Comparison of ENCODE assay signal across 9 cellular contexts in the genomic region with DNA sequence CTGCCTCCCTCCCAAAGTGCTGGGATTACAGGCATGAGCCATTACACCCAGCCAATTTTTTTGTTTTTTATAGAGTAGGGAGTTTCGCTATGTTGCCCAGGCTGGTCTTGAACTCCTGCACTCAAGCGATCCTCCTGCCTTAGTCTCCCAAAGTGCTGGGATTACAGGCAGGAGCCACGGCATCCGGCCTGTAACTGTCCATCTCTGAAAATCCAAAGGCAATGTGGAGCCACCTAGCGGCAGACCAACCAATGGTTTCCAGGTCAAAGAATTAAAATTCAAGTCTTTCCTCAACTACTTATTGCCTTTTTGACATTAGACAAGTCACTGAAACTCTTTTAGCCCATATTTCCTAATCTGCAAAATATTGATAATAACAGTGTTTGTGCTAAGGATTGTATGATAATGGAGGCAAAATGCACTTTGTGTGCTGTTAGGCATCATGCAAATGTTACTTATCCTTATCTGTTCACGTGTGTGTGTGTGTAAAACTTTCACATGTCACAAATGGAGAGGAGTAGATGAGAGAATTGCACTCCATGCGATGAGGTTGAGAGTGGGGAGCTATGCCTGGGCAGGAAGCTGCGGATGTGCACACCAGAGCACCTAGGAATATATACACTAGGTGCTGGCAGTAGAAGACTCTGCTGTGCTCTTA. TPM values are rescaled to one million over a fixed set of nuclear protein-coding genes. Genes with fewer than 3 reads are reported as not detected.
DNase-seq lines count a peak whose midpoint lies in the region; ATAC-seq and TF ChIP-seq lines count a peak whose summit lies in the region.
"Had no signal": no experiment of that assay in that cellular context is flagged by ENCODE, and none has a peak within 500 bp of the region (broad histone marks: within the 10 kb centered on the region; RNA-seq: fewer than 3 reads in every experiment).

No MANE protein-coding gene starts in this region.

- POLR2A ChIA-PET in BJ (lab: Charles Lee): no interaction called here

- no peaks in the 10 kb centered on the region for H3K9me3 ChIP-seq in RWPE2 (ENCODE audit: severe bottlenecking)
- no peaks in the 10 kb centered on the region for H3K9me3 ChIP-seq in mammary epithelial cell (replicated peaks; ENCODE audit: insufficient read depth, low read length)

- H3K27ac ChIP-seq in RWPE2 (ENCODE audit: poor library complexity, severe bottlenecking): peak overlapping the region; percentile 15
- no peak overlapping the region for H3K27ac ChIP-seq in mammary epithelial cell (ENCODE audit: insufficient read depth, low read depth, low read length)

- intact Hi-C loops in mammary epithelial cell (cut with micrococcal nuclease): loop anchor here (1.0 to 5.0 kb wide), 6 partner anchors 42 to 666 kb away; no protein-coding TSS in a partner anchor

- TF ChIP-seq CTCF in BJ (IDR thresholded peaks at IDR 0.05; ENCODE audit: insufficient read depth, low read depth, low read length) (peak; percentile 63), RWPE2 (IDR thresholded peaks at IDR 0.05; ENCODE audit: poor library complexity, severe bottlenecking) (peak; percentile 86), mammary epithelial cell (conservative IDR thresholded peaks at IDR 0.05 in 1 of 2, IDR thresholded peaks at IDR 0.05 in 1 of 2; ENCODE audit: extremely low read depth in 1 of 2, insufficient read depth in 1 of 2, low read depth in 1 of 2, low read length in 2 of 2) (peak; percentile 73 to 84)

- H3K4me1 ChIP-seq in RWPE2 (ENCODE audit: insufficient read depth, poor library complexity, severe bottlenecking) (no peaks in the 10 kb centered on the region), mammary epithelial cell (ENCODE audit: insufficient read depth, low read length) (no peaks in the 10 kb centered on the region)

- H2AFZ ChIP-seq in mammary epithelial cell (ENCODE audit: low read depth, low read length): no peak overlapping the region

- DNase-seq in BJ (ENCODE audit: low read depth) (no peak), RWPE2 (ENCODE audit: low spot score) (no peak), mammary epithelial cell (peak; percentile 42), left lobe of liver (ENCODE audit: low spot score) (peak; percentile 48), NOMO-1 treated with dmso at 0.1 percent for 144 hours (lab: John Stamatoyannopoulos, UW; ENCODE audit: unreplicated experiment) (no peak)
- DNase-seq in stimulated activated naive CD8-positive, alpha-beta T cell treated with anti-CD3 and anti-CD28 coated beads, Interleukin-15, Interleukin-2, amounts not matched to agents 100 U/mL and 50 U/mL, for 24 hours: peak; percentile 55

- BruUV-seq in mammary epithelial cell (replicated peaks; lab: Mats Ljungman, UMichigan): no TSS peak

- dilution Hi-C loops in mammary epithelial cell (cut with HindIII; ENCODE audit: low sequenced_read_pairs): no loop called here

- H3K4me2 ChIP-seq in mammary epithelial cell (ENCODE audit: insufficient read depth, low read depth, low read length): no peak overlapping the region

- H3K4me3 ChIP-seq in BJ (ENCODE audit: low read depth, low read length) (no peak overlapping the region), RWPE2 (ENCODE audit: severe bottlenecking) (no peak overlapping the region), mammary epithelial cell (replicated peaks in 1 of 3; ENCODE audit: insufficient read depth in 1 of 3, low read depth in 2 of 3, low read length in 3 of 3) (no peak overlapping the region)

- no peak overlapping the region for H3K9ac ChIP-seq in mammary epithelial cell (ENCODE audit: insufficient read depth, low read length)

- 67% methylated on average over 5 of the region's 8 CpGs for WGBS in mammary epithelial cell (ENCODE audit: low coverage, missing lambda C conversion rate)

- ATAC-seq in GM18861 (IDR thresholded peaks at IDR 0.05; ENCODE audit: unreplicated experiment) (peak; percentile 70), HG03520 (IDR thresholded peaks at IDR 0.05; ENCODE audit: unreplicated experiment) (peak; percentile 54), RWPE2 (ENCODE audit: low read depth) (peak; percentile 56), left lobe of liver (peak; percentile 78)
- no peak for ATAC-seq in stimulated activated naive CD8-positive, alpha-beta T cell treated with anti-CD3 and anti-CD28 coated beads, Interleukin-15, Interleukin-2, amounts not matched to agents 100 U/mL and 50 U/mL, for 24 hours

- H4K20me1 ChIP-seq in mammary epithelial cell (ENCODE audit: insufficient read depth, low read length): no peaks in the 10 kb centered on the region

- in situ Hi-C loops in mammary epithelial cell (cut with MboI; ENCODE audit: low sequenced_read_pairs in 2 of 2): loop anchor here in 1 of 2 donors (5.0 kb wide), 1 partner anchor 45 kb away; no protein-coding TSS in a partner anchor

- H3K36me3 ChIP-seq in BJ (ENCODE audit: control insufficient read depth, insufficient read depth, low read length) (no peaks in the 10 kb centered on the region; the same call in 1 of the 2 replicates), RWPE2 (ENCODE audit: low read depth) (peaks cover 93% of the 10 kb centered on the region), mammary epithelial cell (ENCODE audit: insufficient read depth, low read length) (no peaks in the 10 kb centered on the region)

- H3K27me3 ChIP-seq in BJ (ENCODE audit: control insufficient read depth, insufficient read depth, low read length): no peaks in the 10 kb centered on the region
- H3K27me3 ChIP-seq in RWPE2 (ENCODE audit: insufficient read depth, poor library complexity, severe bottlenecking): no peaks in the 10 kb centered on the region
- H3K27me3 ChIP-seq in mammary epithelial cell (ENCODE audit: insufficient read depth, low read length): no peaks in the 10 kb centered on the region

- CTCF ChIA-PET in BJ (lab: Yijun Ruan, JAX): interaction anchor here (0.7 to 3.0 kb wide), 15 partner anchors 9 to 257 kb away, joined by 3 to 20 read pairs (median 4); partner anchors contain the start of gene COL8A1
- CTCF ChIA-PET in mammary epithelial cell (lab: Charles Lee; ENCODE audit: low non-redundant PET): interaction anchor here (0.7 kb wide), 1 partner anchor 188 kb away, joined by 6 read pairs; no protein-coding TSS in a partner anchor

- H3K79me2 ChIP-seq in mammary epithelial cell (ENCODE audit: insufficient read depth, low read length): no peaks in the 10 kb centered on the region

RNA-seq across cellular contexts. Expression of gene COL8A1, which starts 48.7 kb away (rescaled TPM):
- 186 and 213 TPM in 2 replicates for polyA plus RNA-seq in BJ (2011; rRNA removed)
- 140 and 208 TPM in 2 replicates for polyA minus RNA-seq in BJ (2011; rRNA and poly(A)+ RNA removed)
- 10 to 100 TPM; 11.9 to 73.2 TPM for total RNA-seq in mammary epithelial cell
- 21.7 TPM for polyA plus RNA-seq in mammary epithelial cell
- polyA minus RNA-seq in mammary epithelial cell: 37.9 TPM
- 0.75 TPM for total RNA-seq in left lobe of liver
- polyA plus RNA-seq: IgD-negative memory B cell had no signal

Comparison
In these comparisons a context has a peak if more than half of its experiments do, and no peak if none do; other contexts are left out.
1. DNase-seq: peak in mammary epithelial cell (single experiment), left lobe of liver (single experiment) and stimulated activated naive CD8-positive, alpha-beta T cell treated with anti-CD3 and anti-CD28 coated beads, Interleukin-15, Interleukin-2, amounts not matched to agents 100 U/mL and 50 U/mL, for 24 hours (single experiment); none in BJ (single experiment), RWPE2 (single experiment) and NOMO-1 treated with dmso at 0.1 percent for 144 hours (single experiment).
2. Peak in every context shown above with its lines, with median percentiles within 50 percentile points of each other: CTCF ChIP-seq.